In genomic region chr20:60210779-60211617, GRCh38 we compare ENCODE assay signal across 8 cellular contexts.
DNase-seq lines count a peak whose midpoint lies in the region; ATAC-seq and TF ChIP-seq lines count a peak whose summit lies in the region.

No MANE protein-coding gene starts in this region.

- H3K4me1 Mint-ChIP-seq in Caco-2 (ENCODE audit: low read depth, unreplicated experiment), result no peaks in the 10 kb centered on the region
- H3K4me1 Mint-ChIP-seq in activated CD4-positive, alpha-beta T cell treated with anti-CD3 and anti-CD28 coated beads, Interleukin-2, amount 10 ng/mL, durations not matched to agents 24 days and 14 days, result no peaks in the 10 kb centered on the region
- peaks cover 10% of the 10 kb centered on the region for H3K4me1 Mint-ChIP-seq in dendritic cell treated with granulocyte-macrophage colony-stimulating factor and Interleukin-4, amounts not matched to agents 40 ng/mL and 50 ng/mL, for 4 days (ENCODE audit: low read depth)

- DNase-seq in Caco-2 (peak; percentile 77 to 87), GOT3 (lab: John Stamatoyannopoulos, UW) (peak; percentile 29), NCI-H2196 (lab: John Stamatoyannopoulos, UW; ENCODE audit: unreplicated experiment) (peak; percentile 63), lower leg skin (ENCODE audit: low spot score in 2 of 2) (peak; percentile 30 to 91)
- DNase-seq in activated CD4-positive, alpha-beta T cell treated with anti-CD3 and anti-CD28 coated beads, Interleukin-2, amount 10 ng/mL, durations not matched to agents 24 days and 14 days, result peak; percentile 87
- peak; percentile 48 for DNase-seq in stimulated activated CD8-positive, alpha-beta memory T cell treated with anti-CD3 and anti-CD28 coated beads, Interleukin-12 subunit alpha, Interleukin-12 subunit beta, amount 100 ng/mL, for 1 hour (ENCODE audit: low read depth)

- no peak for TF ChIP-seq POLR2A in lower leg skin (IDR thresholded peaks at IDR 0.05)

- peak; percentile 99 for TF ChIP-seq CTCF in Caco-2 (IDR thresholded peaks at IDR 0.05; ENCODE audit: insufficient read depth in 1 of 2, low read depth in 1 of 2, low read length in 1 of 2, severe bottlenecking in 1 of 2, unreplicated experiment in 1 of 2)
- TF ChIP-seq CTCF in lower leg skin (IDR thresholded peaks at IDR 0.05), result peak in 1 of 3 donors; percentile 80

- no peak overlapping the region for H3K27ac Mint-ChIP-seq in Caco-2 (ENCODE audit: unreplicated experiment)
- no peak overlapping the region for H3K27ac Mint-ChIP-seq in activated CD4-positive, alpha-beta T cell treated with anti-CD3 and anti-CD28 coated beads, Interleukin-2, amount 10 ng/mL, durations not matched to agents 24 days and 14 days
- H3K27ac Mint-ChIP-seq in dendritic cell treated with granulocyte-macrophage colony-stimulating factor and Interleukin-4, amounts not matched to agents 40 ng/mL and 50 ng/mL, for 4 days, result no peak overlapping the region

- H3K9me3 Mint-ChIP-seq in Caco-2 (ENCODE audit: unreplicated experiment), result no peaks in the 10 kb centered on the region
- no peaks in the 10 kb centered on the region for H3K9me3 Mint-ChIP-seq in activated CD4-positive, alpha-beta T cell treated with anti-CD3 and anti-CD28 coated beads, Interleukin-2, amount 10 ng/mL, durations not matched to agents 24 days and 14 days
- no peaks in the 10 kb centered on the region for H3K9me3 Mint-ChIP-seq in dendritic cell treated with granulocyte-macrophage colony-stimulating factor and Interleukin-4, amounts not matched to agents 40 ng/mL and 50 ng/mL, for 4 days

- BruUV-seq in Caco-2 (replicated peaks; lab: Mats Ljungman, UMichigan), result no TSS peak

- no peaks in the 10 kb centered on the region for H3K36me3 Mint-ChIP-seq in Caco-2 (ENCODE audit: insufficient read depth, unreplicated experiment)
- H3K36me3 Mint-ChIP-seq in activated CD4-positive, alpha-beta T cell treated with anti-CD3 and anti-CD28 coated beads, Interleukin-2, amount 10 ng/mL, durations not matched to agents 24 days and 14 days (ENCODE audit: low read depth), result no peaks in the 10 kb centered on the region
- no peaks in the 10 kb centered on the region for H3K36me3 Mint-ChIP-seq in dendritic cell treated with granulocyte-macrophage colony-stimulating factor and Interleukin-4, amounts not matched to agents 40 ng/mL and 50 ng/mL, for 4 days (ENCODE audit: low read depth)

- no peaks in the 10 kb centered on the region for H3K4me1 ChIP-seq in Caco-2

- H3K4me3 ChIP-seq in Caco-2 (ENCODE audit: low read depth, low read length), result no peak overlapping the region
- H3K4me3 ChIP-seq in lower leg skin (ENCODE audit: low read depth, poor library complexity, severe bottlenecking), result no peak overlapping the region

- POLR2A ChIA-PET in Caco-2 (lab: Charles Lee), result no interaction called here

- no peaks in the 10 kb centered on the region for H3K36me3 ChIP-seq in Caco-2 (ENCODE audit: control insufficient read depth, insufficient read depth, low read length)

- H3K27me3 Mint-ChIP-seq in Caco-2 (ENCODE audit: insufficient read depth, unreplicated experiment), result peaks cover 30% of the 10 kb centered on the region
- H3K27me3 Mint-ChIP-seq in activated CD4-positive, alpha-beta T cell treated with anti-CD3 and anti-CD28 coated beads, Interleukin-2, amount 10 ng/mL, durations not matched to agents 24 days and 14 days, result no peaks in the 10 kb centered on the region
- H3K27me3 Mint-ChIP-seq in dendritic cell treated with granulocyte-macrophage colony-stimulating factor and Interleukin-4, amounts not matched to agents 40 ng/mL and 50 ng/mL, for 4 days, result no peaks in the 10 kb centered on the region

- no peak for ATAC-seq in HG03520 (IDR thresholded peaks at IDR 0.05; ENCODE audit: unreplicated experiment)

- 33 to 36% methylated on average over 25 of the region's 25 CpGs for WGBS in lower leg skin, 2 donors

- H3K9me3 ChIP-seq in Caco-2, result no peaks in the 10 kb centered on the region

- no peak overlapping the region for H3K4me3 Mint-ChIP-seq in Caco-2 (ENCODE audit: unreplicated experiment)
- no peak overlapping the region for H3K4me3 Mint-ChIP-seq in activated CD4-positive, alpha-beta T cell treated with anti-CD3 and anti-CD28 coated beads, Interleukin-2, amount 10 ng/mL, durations not matched to agents 24 days and 14 days
- H3K4me3 Mint-ChIP-seq in dendritic cell treated with granulocyte-macrophage colony-stimulating factor and Interleukin-4, amounts not matched to agents 40 ng/mL and 50 ng/mL, for 4 days, result peak overlapping the region; percentile 44

- no peaks in the 10 kb centered on the region; the same call in none of the 2 replicates for H3K27me3 ChIP-seq in Caco-2 (replicated peaks; ENCODE audit: control insufficient read depth, insufficient read depth, low read length)

- CTCF ChIA-PET in Caco-2 (lab: Charles Lee), result interaction anchor here (0.6 to 1.5 kb wide), 9 partner anchors 8 to 1985 kb away, joined by 3 to 7 read pairs (median 3); no protein-coding TSS in a partner anchor

- intact Hi-C loops in Caco-2 (cut with micrococcal nuclease; ENCODE audit: unreplicated experiment), result loop anchor here (1.0 to 10.0 kb wide), 6 partner anchors 52 to 1684 kb away; no protein-coding TSS in a partner anchor
- intact Hi-C loops in activated CD4-positive, alpha-beta T cell treated with anti-CD3 and anti-CD28 coated beads, Interleukin-2, amount 10 ng/mL, durations not matched to agents 24 days and 14 days (cut with micrococcal nuclease), result loop anchor here (2.0 to 10.0 kb wide), 2 partner anchors 52 to 914 kb away; no protein-coding TSS in a partner anchor
- intact Hi-C loops in dendritic cell treated with granulocyte-macrophage colony-stimulating factor and Interleukin-4, amounts not matched to agents 40 ng/mL and 50 ng/mL, for 4 days (cut with micrococcal nuclease), result loop anchor here (1.0 to 5.0 kb wide), 3 partner anchors 52 to 1016 kb away; no protein-coding TSS in a partner anchor
- intact Hi-C loops in lower leg skin (cut with DNase I; ENCODE audit: low total_unique reads), result no loop called here

Comparison
In these comparisons a context has a peak if more than half of its experiments do, and no peak if none do; other contexts are left out.
1. DNase-seq: peak in every context shown above with its lines; median percentile 87 in activated CD4-positive, alpha-beta T cell treated with anti-CD3 and anti-CD28 coated beads, Interleukin-2, amount 10 ng/mL, durations not matched to agents 24 days and 14 days; 82 in Caco-2; 63 in NCI-H2196; 60 in lower leg skin; 48 in stimulated activated CD8-positive, alpha-beta memory T cell treated with anti-CD3 and anti-CD28 coated beads, Interleukin-12 subunit alpha, Interleukin-12 subunit beta, amount 100 ng/mL, for 1 hour; 29 in GOT3.